Comparison of ENCODE assay signal across 12 cellular contexts in genomic region chr3:143165211-143165610, GRCh38. TPM values are rescaled to one million over a fixed set of nuclear protein-coding genes. Genes with fewer than 3 reads are reported as not detected.
DNase-seq lines count a peak whose midpoint lies in the region; ATAC-seq and TF ChIP-seq lines count a peak whose summit lies in the region.
"Had no signal": no experiment of that assay in that cellular context is flagged by ENCODE, and none has a peak within 500 bp of the region (broad histone marks: within the 10 kb centered on the region; RNA-seq: fewer than 3 reads in every experiment).

No MANE protein-coding gene starts in this region.

- peak overlapping the region in 1 of 2 experiments; percentile 17; a peak in 1 of 4 replicates for H3K27ac ChIP-seq in SK-N-SH (ENCODE audit: low read depth in 2 of 2, low read length in 1 of 2)
- H3K27ac ChIP-seq: gastroesophageal sphincter, testis had no signal

- no peaks in the 10 kb centered on the region for H3K9me3 Mint-ChIP-seq in mesothelial cell of epicardium
- H3K9me3 Mint-ChIP-seq: activated B cell treated with CpG ODN at 0.5 μM for 24 hours had no signal

- peak overlapping the region; percentile 21; the same call in 1 of the 2 replicates for H2AFZ ChIP-seq in SK-N-SH (ENCODE audit: low read depth)

- DNase-seq in SK-N-SH (no peak), mesothelial cell of epicardium (ENCODE audit: low spot score in 2 of 2, unreplicated experiment in 2 of 2) (no peak), iPS-NIHi11 (ENCODE audit: low spot score) (no peak), epidermal melanocyte (ENCODE audit: insufficient read length, low spot score) (no peak), H4 (ENCODE audit: low spot score) (no peak)
- DNase-seq: activated B cell treated with CpG ODN at 0.5 μM for 24 hours, caudate nucleus, testis had no signal

- H3K4me2 ChIP-seq in SK-N-SH = no peak overlapping the region

- H3K27ac Mint-ChIP-seq in mesothelial cell of epicardium = peak overlapping the region; percentile 37
- H3K27ac Mint-ChIP-seq: activated B cell treated with CpG ODN at 0.5 μM for 24 hours had no signal

- no peak overlapping the region for H3K4me3 Mint-ChIP-seq in mesothelial cell of epicardium
- H3K4me3 Mint-ChIP-seq: activated B cell treated with CpG ODN at 0.5 μM for 24 hours had no signal

- no peak for TF ChIP-seq CTCF in SK-N-SH (IDR thresholded peaks at IDR 0.05)
- no peak for TF ChIP-seq CTCF in mesothelial cell of epicardium (IDR thresholded peaks at IDR 0.05; ENCODE audit: unreplicated experiment)

- H3F3A ChIP-seq in SK-N-SH (replicated peaks; ENCODE audit: insufficient read depth) = peaks cover 8% of the 10 kb centered on the region

- H3K9me2 ChIP-seq in SK-N-SH = no peaks in the 10 kb centered on the region

- peaks cover 17% of the 10 kb centered on the region for H3K4me1 Mint-ChIP-seq in mesothelial cell of epicardium

- POLR2A ChIA-PET in SK-N-SH (lab: Yijun Ruan, JAX) = no interaction called here

- no peak overlapping the region for H3K4me3 ChIP-seq in SK-N-SH (ENCODE audit: low read depth in 2 of 2, low read length in 1 of 2)
- H3K4me3 ChIP-seq: gastroesophageal sphincter, testis had no signal

- peaks cover 0 to 6% of the 10 kb centered on the region in 2 experiments; a peak in 1 of 4 replicates for H3K4me1 ChIP-seq in SK-N-SH (ENCODE audit: control insufficient read depth in 1 of 2, insufficient read depth in 2 of 2, low read depth in 1 of 2, low read length in 1 of 2)
- H3K4me1 ChIP-seq: gastroesophageal sphincter, testis had no signal

- H4K20me1 ChIP-seq in SK-N-SH (ENCODE audit: insufficient read depth) = no peaks in the 10 kb centered on the region

- CTCF ChIA-PET in SK-N-SH (lab: Yijun Ruan, JAX) = no interaction called here

- H3K9ac ChIP-seq in SK-N-SH = no peak overlapping the region

- H3K79me2 ChIP-seq in SK-N-SH (ENCODE audit: insufficient read depth) = no peaks in the 10 kb centered on the region

- 79% methylated on average over 1 of the region's 1 CpG for WGBS in SK-N-SH (ENCODE audit: low lambda C conversion rate)

- H3K36me3 ChIP-seq in SK-N-SH (replicated peaks in 1 of 2; ENCODE audit: control insufficient read depth in 1 of 2, insufficient read depth in 2 of 2, low read length in 1 of 2) = no peaks in the 10 kb centered on the region
- H3K36me3 ChIP-seq: gastroesophageal sphincter had no signal

- peaks cover 18% of the 10 kb centered on the region for H3K27me3 Mint-ChIP-seq in mesothelial cell of epicardium (ENCODE audit: low read depth)
- H3K27me3 Mint-ChIP-seq: activated B cell treated with CpG ODN at 0.5 μM for 24 hours had no signal

- no peaks in the 10 kb centered on the region for H3K9me3 ChIP-seq in SK-N-SH
- H3K9me3 ChIP-seq: gastroesophageal sphincter, testis had no signal

- H3K36me3 Mint-ChIP-seq in mesothelial cell of epicardium = no peaks in the 10 kb centered on the region

- TF ChIP-seq EP300 in SK-N-SH (IDR thresholded peaks at IDR 0.05; ENCODE audit: borderline replicate concordance in 1 of 2, low read depth in 1 of 2, low read length in 1 of 2) = no peak

- no peak for TF ChIP-seq RAD21 in SK-N-SH (IDR thresholded peaks at IDR 0.05; ENCODE audit: low read length)

- ATAC-seq in SK-N-SH treated with all-trans-retinoic acid at 6 μM for 48 hours = no peak
- peak; percentile 30 for ATAC-seq in GM21576 (IDR thresholded peaks at IDR 0.05; ENCODE audit: unreplicated experiment)
- ATAC-seq in HG03565 (IDR thresholded peaks at IDR 0.05; ENCODE audit: unreplicated experiment) = peak; percentile 23
- ATAC-seq: gastroesophageal sphincter had no signal

- no peaks in the 10 kb centered on the region for H3K27me3 ChIP-seq in SK-N-SH (ENCODE audit: insufficient read depth)
- H3K27me3 ChIP-seq: gastroesophageal sphincter, testis had no signal

TF ChIP-seq in SK-N-SH, 30 proteins besides CTCF, POLR2A, EP300 and RAD21:
- TF ChIP-seq RFX5 (IDR thresholded peaks at IDR 0.05; ENCODE audit: low read length) = no peak
- TF ChIP-seq GABPA (IDR thresholded peaks at IDR 0.05; ENCODE audit: low read depth) = no peak
- no peak for TF ChIP-seq MAX (IDR thresholded peaks at IDR 0.05; ENCODE audit: low read depth)
- TF ChIP-seq RXRA (IDR thresholded peaks at IDR 0.05; ENCODE audit: borderline replicate concordance, low read depth) = no peak
- TF ChIP-seq FOXJ3 (CRISPR knock-in tag; IDR thresholded peaks at IDR 0.05) = no peak
- TF ChIP-seq SMC3 (IDR thresholded peaks at IDR 0.05; ENCODE audit: low read depth, low read length) = no peak
- TF ChIP-seq MEF2A (IDR thresholded peaks at IDR 0.05; ENCODE audit: borderline replicate concordance, low read depth) = no peak
- TF ChIP-seq ZBTB33 (IDR thresholded peaks at IDR 0.05; ENCODE audit: borderline replicate concordance, low read depth) = no peak
- TF ChIP-seq FOSL2 (IDR thresholded peaks at IDR 0.05; ENCODE audit: borderline replicate concordance, low read depth) = no peak
- TF ChIP-seq FOXM1 (IDR thresholded peaks at IDR 0.05; ENCODE audit: low read depth) = no peak
- TF ChIP-seq NRF1 (IDR thresholded peaks at IDR 0.05; ENCODE audit: low read depth, low read length) = no peak
- TF ChIP-seq NFIC (IDR thresholded peaks at IDR 0.05; ENCODE audit: borderline replicate concordance) = no peak
- no peak for TF ChIP-seq RCOR1 (IDR thresholded peaks at IDR 0.05; ENCODE audit: low read length)

TF ChIP-seq in SK-N-SH treated with all-trans-retinoic acid at 6 μM for 48 hours, 23 proteins besides CTCF, POLR2A, EP300 and RAD21:
- TF ChIP-seq CREB5 (CRISPR knock-in tag; IDR thresholded peaks at IDR 0.05; ENCODE audit: low read depth) (no peak), RARB (CRISPR knock-in tag; IDR thresholded peaks at IDR 0.05) (no peak), ZNF8 (CRISPR knock-in tag; IDR thresholded peaks at IDR 0.05) (no peak), ESRRG (CRISPR knock-in tag; IDR thresholded peaks at IDR 0.05) (no peak), CSRNP3 (CRISPR knock-in tag; IDR thresholded peaks at IDR 0.05) (no peak), PATZ1 (CRISPR knock-in tag; IDR thresholded peaks at IDR 0.05; ENCODE audit: borderline replicate concordance) (no peak)

RNA-seq across cellular contexts. Expression of gene CHST2, which starts 45.6 kb away (rescaled TPM):
- 1.1 and 1.6 TPM in 2 replicates for polyA plus RNA-seq in SK-N-SH (2012; rRNA removed)
- polyA plus RNA-seq in SK-N-SH (2012; cell fraction: cytosol; rRNA removed) = 1.2 and 2.0 TPM in 2 replicates
- polyA plus RNA-seq in SK-N-SH (2012; cell fraction: nucleus; rRNA removed) = 1.3 and 1.5 TPM in 2 replicates
- 11.8 to 13.4 TPM (median 12.6 TPM) in 3 replicates for total RNA-seq in mesothelial cell of epicardium
- 0.88 and 0.89 TPM in 2 replicates for total RNA-seq in H4 (2014; rRNA removed; shearing (Covaris generic))
